1 cellular context compared by ENCODE assay signal in the genomic region with DNA sequence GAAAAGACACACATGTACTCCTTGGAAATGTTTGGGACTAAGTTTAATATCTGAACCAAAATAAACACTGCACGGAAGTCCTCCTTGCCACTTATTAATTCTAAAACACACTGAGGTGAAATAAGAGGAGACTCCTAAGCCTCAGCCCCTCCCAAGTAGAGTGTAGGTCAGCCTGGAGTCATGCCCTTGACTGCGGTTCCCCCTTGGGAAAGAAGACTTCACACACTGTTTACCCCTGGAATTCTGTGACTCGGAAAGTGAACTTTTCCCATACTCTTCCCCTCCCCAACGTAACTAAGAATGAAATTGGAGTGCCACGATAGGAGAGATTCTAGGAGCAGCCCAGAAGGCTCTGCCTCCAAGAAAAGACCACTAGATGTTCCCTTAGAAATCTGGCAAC.
TF ChIP-seq lines count a peak whose summit lies in the region.

No MANE protein-coding gene starts in this region.

TF ChIP-seq in IMR-90, 13 proteins besides CTCF, POLR2A, EP300 and RAD21:
- TF ChIP-seq, protein P1, sequence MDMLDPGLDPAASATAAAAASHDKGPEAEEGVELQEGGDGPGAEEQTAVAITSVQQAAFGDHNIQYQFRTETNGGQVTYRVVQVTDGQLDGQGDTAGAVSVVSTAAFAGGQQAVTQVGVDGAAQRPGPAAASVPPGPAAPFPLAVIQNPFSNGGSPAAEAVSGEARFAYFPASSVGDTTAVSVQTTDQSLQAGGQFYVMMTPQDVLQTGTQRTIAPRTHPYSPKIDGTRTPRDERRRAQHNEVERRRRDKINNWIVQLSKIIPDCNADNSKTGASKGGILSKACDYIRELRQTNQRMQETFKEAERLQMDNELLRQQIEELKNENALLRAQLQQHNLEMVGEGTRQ (IDR thresholded peaks at IDR 0.05; ENCODE audit: low read depth, low read length): no peak
- TF ChIP-seq MXI1 (IDR thresholded peaks at IDR 0.05; ENCODE audit: borderline replicate concordance, low read depth, low read length) (no peak), RCOR1 (IDR thresholded peaks at IDR 0.05; ENCODE audit: insufficient replicate concordance, low read length) (no peak), NFE2L2 (IDR thresholded peaks at IDR 0.05; ENCODE audit: low read depth, low read length) (no peak), MAZ (IDR thresholded peaks at IDR 0.05; ENCODE audit: borderline replicate concordance, low read depth, low read length) (no peak), FOS (IDR thresholded peaks at IDR 0.05; ENCODE audit: low read depth, low read length) (no peak), BHLHE40 (IDR thresholded peaks at IDR 0.05; ENCODE audit: low read depth, low read length) (no peak), MAFK (IDR thresholded peaks at IDR 0.05; ENCODE audit: low read depth, low read length) (no peak), RFX5 (IDR thresholded peaks at IDR 0.05; ENCODE audit: low read depth, low read length) (no peak), CEBPB (IDR thresholded peaks at IDR 0.05; ENCODE audit: low read depth, low read length) (no peak), CHD1 (IDR thresholded peaks at IDR 0.05; ENCODE audit: low read depth, low read length) (no peak), SMC3 (IDR thresholded peaks at IDR 0.05; ENCODE audit: low read depth, low read length) (no peak)
- TF ChIP-seq, protein P2, sequence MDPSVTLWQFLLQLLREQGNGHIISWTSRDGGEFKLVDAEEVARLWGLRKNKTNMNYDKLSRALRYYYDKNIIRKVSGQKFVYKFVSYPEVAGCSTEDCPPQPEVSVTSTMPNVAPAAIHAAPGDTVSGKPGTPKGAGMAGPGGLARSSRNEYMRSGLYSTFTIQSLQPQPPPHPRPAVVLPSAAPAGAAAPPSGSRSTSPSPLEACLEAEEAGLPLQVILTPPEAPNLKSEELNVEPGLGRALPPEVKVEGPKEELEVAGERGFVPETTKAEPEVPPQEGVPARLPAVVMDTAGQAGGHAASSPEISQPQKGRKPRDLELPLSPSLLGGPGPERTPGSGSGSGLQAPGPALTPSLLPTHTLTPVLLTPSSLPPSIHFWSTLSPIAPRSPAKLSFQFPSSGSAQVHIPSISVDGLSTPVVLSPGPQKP (IDR thresholded peaks at IDR 0.05; ENCODE audit: borderline replicate concordance, low read depth, low read length): no peak
